In genomic region chr22:46335201-46336118, GRCh38 we compare ENCODE assay signal across 1 cellular context.
TF ChIP-seq lines count a peak whose summit lies in the region.

Gene TRMU (plus strand): TSS chr22:46335714. CDS start chr22:46335765, 51 bp downstream.

TF ChIP-seq in SK-N-SH, 30 proteins besides CTCF, POLR2A, EP300 and RAD21 (continued from another document):
- no peak for TF ChIP-seq ZBTB33 (IDR thresholded peaks at IDR 0.05; ENCODE audit: borderline replicate concordance, low read depth)
- TF ChIP-seq ELF1 (IDR thresholded peaks at IDR 0.05): peak; percentile 89
- TF ChIP-seq TEAD4 (IDR thresholded peaks at IDR 0.05; ENCODE audit: borderline replicate concordance, insufficient read depth): no peak
- TF ChIP-seq REST (IDR thresholded peaks at IDR 0.05; ENCODE audit: low read depth, low read length): no peak
- peak; percentile 94 for TF ChIP-seq TAF1 (IDR thresholded peaks at IDR 0.05; ENCODE audit: borderline replicate concordance, low read depth, low read length)
- no peak for TF ChIP-seq GATA2 (CRISPR knock-in tag; IDR thresholded peaks at IDR 0.05)
- TF ChIP-seq JUND (IDR thresholded peaks at IDR 0.05): no peak
- no peak for TF ChIP-seq SMC3 (IDR thresholded peaks at IDR 0.05; ENCODE audit: low read depth, low read length)
- peak; percentile 81 for TF ChIP-seq CHD2 (IDR thresholded peaks at IDR 0.05; ENCODE audit: low read length, partially characterized antibody)
- no peak for TF ChIP-seq FOSL2 (IDR thresholded peaks at IDR 0.05; ENCODE audit: borderline replicate concordance, low read depth)
- TF ChIP-seq EZH2phosphoT487 (IDR thresholded peaks at IDR 0.05; ENCODE audit: borderline replicate concordance, low read depth): no peak
- no peak for TF ChIP-seq RXRA (IDR thresholded peaks at IDR 0.05; ENCODE audit: borderline replicate concordance, low read depth)
- no peak for TF ChIP-seq IRF3 (IDR thresholded peaks at IDR 0.05; ENCODE audit: low read depth, low read length)
- TF ChIP-seq TCF12 (IDR thresholded peaks at IDR 0.05): no peak
- TF ChIP-seq FOXJ3 (CRISPR knock-in tag; IDR thresholded peaks at IDR 0.05): no peak
- TF ChIP-seq SIN3A (IDR thresholded peaks at IDR 0.05; ENCODE audit: borderline replicate concordance, low read depth, low read length): peak; percentile 93; the same call in 1 of the 2 replicates
- TF ChIP-seq YY1 (IDR thresholded peaks at IDR 0.05; ENCODE audit: low read depth): no peak
- TF ChIP-seq MEF2A (IDR thresholded peaks at IDR 0.05; ENCODE audit: borderline replicate concordance, low read depth): no peak
